21 cellular contexts compared by ENCODE assay signal in genomic region chr4:164880489-164881262, GRCh38. TPM values are rescaled to one million over a fixed set of nuclear protein-coding genes. Genes with fewer than 3 reads are reported as not detected.
DNase-seq lines count a peak whose midpoint lies in the region; ATAC-seq and TF ChIP-seq lines count a peak whose summit lies in the region.
"Had no signal": no experiment of that assay in that cellular context is flagged by ENCODE, and none has a peak within 500 bp of the region (broad histone marks: within the 10 kb centered on the region; RNA-seq: fewer than 3 reads in every experiment).

No MANE protein-coding gene starts in this region.

- H3K9ac ChIP-seq in KMS-11 (no peak overlapping the region), endodermal cell (ENCODE audit: extremely low read depth, low read length, poor library complexity, severe bottlenecking) (no peak overlapping the region)

- DNase-seq in Caco-2 (peak in 1 of 2 experiments; percentile 49), endodermal cell (no peak), nephron progenitor cell (no peak), NCI-H2196 (lab: John Stamatoyannopoulos, UW; ENCODE audit: unreplicated experiment) (no peak), mucosa of descending colon (no peak)
- no peak for DNase-seq in activated naive CD8-positive, alpha-beta T cell treated with anti-CD3 and anti-CD28 coated beads for 36 hours
- DNase-seq: Calu3; CD4-positive, alpha-beta T cell; NCI-H1105 treated with DMSO at 0.1 percent for 48 hours; NCI-H1694; NCI-H2081 treated with DMSO at 0.1 percent for 48 hours; NCI-H510A treated with DMSO at 0.1 percent for 48 hours; SHP77 had no signal

- POLR2A ChIA-PET in Caco-2 (lab: Charles Lee): interaction anchor here (1.5 kb wide), 1 partner anchor 232 kb away, joined by 4 read pairs; the partner anchor contains the start of gene TMEM192

- no peak for ATAC-seq in mucosa of descending colon
- no peak for ATAC-seq in HG03196 (IDR thresholded peaks at IDR 0.05; ENCODE audit: unreplicated experiment)
- ATAC-seq: K562, SK-N-SH treated with all-trans-retinoic acid at 6 μM for 48 hours had no signal

- no peaks in the 10 kb centered on the region for H4K20me1 ChIP-seq in KMS-11 (ENCODE audit: insufficient read depth)

- H3K27ac Mint-ChIP-seq in Caco-2 (ENCODE audit: unreplicated experiment): peak overlapping the region; percentile 53
- peak overlapping the region; percentile 60 for H3K27ac Mint-ChIP-seq in endodermal cell
- H3K27ac Mint-ChIP-seq in nephron progenitor cell: peak overlapping the region; percentile 80
- H3K27ac Mint-ChIP-seq in activated naive CD8-positive, alpha-beta T cell treated with anti-CD3 and anti-CD28 coated beads for 36 hours: no peak overlapping the region
- H3K27ac Mint-ChIP-seq: CD4-positive, alpha-beta T cell had no signal

- H3K4me1 Mint-ChIP-seq in Caco-2 (ENCODE audit: low read depth, unreplicated experiment) (peaks cover 29% of the 10 kb centered on the region), endodermal cell (peaks cover 33% of the 10 kb centered on the region), nephron progenitor cell (peaks cover 45% of the 10 kb centered on the region)
- H3K4me1 Mint-ChIP-seq in activated naive CD8-positive, alpha-beta T cell treated with anti-CD3 and anti-CD28 coated beads for 36 hours: peaks cover 4% of the 10 kb centered on the region

- CTCF ChIA-PET in Caco-2 (lab: Charles Lee): interaction anchor here (1.0 to 1.6 kb wide), 2 partner anchors 55 to 73 kb away, joined by 3 to 4 read pairs; no protein-coding TSS in a partner anchor

- 100% methylated on average over 1 of the region's 1 CpG; no CpG with 5 or more reads in 1 of the 2 experiments for WGBS in endodermal cell (ENCODE audit: insufficient coverage in 1 of 2, insufficient read length in 1 of 2), 2 experiments

- peak overlapping the region; percentile 4; the same call in 1 of the 2 replicates for H3K4me2 ChIP-seq in KMS-11

- H3K4me3 ChIP-seq in Caco-2 (ENCODE audit: low read depth, low read length): no peak overlapping the region
- no peak overlapping the region for H3K4me3 ChIP-seq in KMS-11 (IDR thresholded peaks at IDR 0.05; ENCODE audit: insufficient read depth, low read depth, low read length)
- H3K4me3 ChIP-seq in endodermal cell (ENCODE audit: low read length): no peak overlapping the region
- no peak overlapping the region for H3K4me3 ChIP-seq in mucosa of descending colon
- H3K4me3 ChIP-seq: K562 had no signal

- H3K4me3 Mint-ChIP-seq in Caco-2 (ENCODE audit: unreplicated experiment) (peak overlapping the region; percentile 53), endodermal cell (peak overlapping the region; percentile 20), nephron progenitor cell (no peak overlapping the region)
- H3K4me3 Mint-ChIP-seq in activated naive CD8-positive, alpha-beta T cell treated with anti-CD3 and anti-CD28 coated beads for 36 hours: no peak overlapping the region
- H3K4me3 Mint-ChIP-seq: CD4-positive, alpha-beta T cell had no signal

- H3K79me2 ChIP-seq in KMS-11 (ENCODE audit: insufficient read depth, low read depth): no peaks in the 10 kb centered on the region

- intact Hi-C loops in Caco-2 (cut with micrococcal nuclease; ENCODE audit: unreplicated experiment) (loop anchor here (1.0 kb wide), 2 partner anchors 73 to 100 kb away; no protein-coding TSS in a partner anchor), mucosa of descending colon (cut with DNase I, micrococcal nuclease) (no loop called here)

- H3K27me3 ChIP-seq in Caco-2 (replicated peaks; ENCODE audit: control insufficient read depth, insufficient read depth, low read length) (no peaks in the 10 kb centered on the region), KMS-11 (ENCODE audit: insufficient read depth, low read depth) (no peaks in the 10 kb centered on the region), endodermal cell (ENCODE audit: control insufficient read depth, insufficient read depth, low read length, poor library complexity, severe bottlenecking) (no peaks in the 10 kb centered on the region)

- H3K9me3 ChIP-seq in Caco-2 (no peaks in the 10 kb centered on the region), endodermal cell (ENCODE audit: control insufficient read depth, low read length) (no peaks in the 10 kb centered on the region), mucosa of descending colon (no peaks in the 10 kb centered on the region)

- peaks cover 60% of the 10 kb centered on the region for H3K36me3 Mint-ChIP-seq in Caco-2 (ENCODE audit: insufficient read depth, unreplicated experiment)
- peaks cover 2% of the 10 kb centered on the region for H3K36me3 Mint-ChIP-seq in endodermal cell (ENCODE audit: low read depth)
- H3K36me3 Mint-ChIP-seq in nephron progenitor cell (ENCODE audit: low read depth): peaks cover 6% of the 10 kb centered on the region
- H3K36me3 Mint-ChIP-seq in activated naive CD8-positive, alpha-beta T cell treated with anti-CD3 and anti-CD28 coated beads for 36 hours: no peaks in the 10 kb centered on the region

- no TSS peak for BruUV-seq in Caco-2 (replicated peaks; lab: Mats Ljungman, UMichigan)

- H3K36me3 ChIP-seq in Caco-2 (ENCODE audit: control insufficient read depth, insufficient read depth, low read length) (no peaks in the 10 kb centered on the region), KMS-11 (ENCODE audit: insufficient read depth) (no peaks in the 10 kb centered on the region), endodermal cell (ENCODE audit: control insufficient read depth, insufficient read depth, low read length) (no peaks in the 10 kb centered on the region), mucosa of descending colon (ENCODE audit: low read depth) (no peaks in the 10 kb centered on the region)

- H3K4me1 ChIP-seq in Caco-2 (peaks cover 51% of the 10 kb centered on the region), KMS-11 (ENCODE audit: low read depth, poor library complexity, severe bottlenecking) (peaks cover 48% of the 10 kb centered on the region), endodermal cell (ENCODE audit: control insufficient read depth, insufficient read depth, low read length) (no peaks in the 10 kb centered on the region), mucosa of descending colon (ENCODE audit: low read depth) (peaks cover 6% of the 10 kb centered on the region)

- H2AFZ ChIP-seq in KMS-11 (ENCODE audit: low read depth): no peak overlapping the region

- H3K9me3 Mint-ChIP-seq in Caco-2 (ENCODE audit: unreplicated experiment) (peaks cover 10% of the 10 kb centered on the region), endodermal cell (no peaks in the 10 kb centered on the region), nephron progenitor cell (no peaks in the 10 kb centered on the region)
- H3K9me3 Mint-ChIP-seq in activated naive CD8-positive, alpha-beta T cell treated with anti-CD3 and anti-CD28 coated beads for 36 hours: peaks cover 3% of the 10 kb centered on the region

- H3K27me3 Mint-ChIP-seq in Caco-2 (ENCODE audit: insufficient read depth, unreplicated experiment) (no peaks in the 10 kb centered on the region), endodermal cell (ENCODE audit: insufficient read depth) (no peaks in the 10 kb centered on the region), nephron progenitor cell (ENCODE audit: low read depth, poor library complexity) (peaks cover 3% of the 10 kb centered on the region)
- peaks cover 33% of the 10 kb centered on the region for H3K27me3 Mint-ChIP-seq in activated naive CD8-positive, alpha-beta T cell treated with anti-CD3 and anti-CD28 coated beads for 36 hours

- no peak for TF ChIP-seq CTCF in Caco-2 (IDR thresholded peaks at IDR 0.05; ENCODE audit: insufficient read depth in 1 of 2, low read depth in 1 of 2, low read length in 1 of 2, severe bottlenecking in 1 of 2, unreplicated experiment in 1 of 2)
- TF ChIP-seq CTCF in KMS-11 (conservative IDR thresholded peaks at IDR 0.05; ENCODE audit: low read depth, low read length): no peak
- TF ChIP-seq CTCF in endodermal cell (conservative IDR thresholded peaks at IDR 0.05): no peak
- no peak for TF ChIP-seq CTCF in nephron progenitor cell (IDR thresholded peaks at IDR 0.05)
- TF ChIP-seq CTCF in mucosa of descending colon (IDR thresholded peaks at IDR 0.05): no peak

- H3K27ac ChIP-seq in KMS-11 (no peak overlapping the region), endodermal cell (ENCODE audit: low read depth, low read length) (no peak overlapping the region)
- H3K27ac ChIP-seq: HL-60 had no signal

RNA-seq across cellular contexts. Expression of gene APELA, which starts 3.7 kb away (rescaled TPM):
- 30.6 and 34.8 TPM in 2 replicates for total RNA-seq in Caco-2 (2022)
- 10 to 100 TPM in 1 of 2 donors, 1 to 10 TPM in 1; 3.3 to 21.5 TPM for total RNA-seq in endodermal cell
- 13.1 TPM for polyA plus RNA-seq in endodermal cell (2013, experiment 1 of 2)
- 9.8 TPM for polyA plus RNA-seq in endodermal cell (2013, experiment 2 of 2)
- not detected for total RNA-seq in mucosa of descending colon
- total RNA-seq in activated naive CD8-positive, alpha-beta T cell treated with anti-CD3 and anti-CD28 coated beads for 36 hours: not detected
- total RNA-seq: Calu3; CD4-positive, alpha-beta T cell; HT1080; K562; RPMI7951 had no signal
- polyA plus RNA-seq: BJ, K562 had no signal

Comparison
In these comparisons a context has a peak if more than half of its experiments do, and no peak if none do; other contexts are left out.
1. H3K4me3 Mint-ChIP-seq: peak in Caco-2 (single experiment) and endodermal cell (single experiment); none in nephron progenitor cell (single experiment) and activated naive CD8-positive, alpha-beta T cell treated with anti-CD3 and anti-CD28 coated beads for 36 hours (single experiment).
2. RNA of gene APELA, which starts 3.7 kb away (total RNA-seq): 30.6 to 34.8 TPM in Caco-2 and 3.3 to 21.5 TPM in endodermal cell; not detected in mucosa of descending colon and not detected in activated naive CD8-positive, alpha-beta T cell treated with anti-CD3 and anti-CD28 coated beads for 36 hours; every median in the first group is over 4 times any median in the second.